Comparison of ENCODE assay signal across 12 cellular contexts in genomic region chr12:114476159-114476558, GRCh38.
DNase-seq lines count a peak whose midpoint lies in the region; FAIRE-seq and TF ChIP-seq lines count a peak whose summit lies in the region.
"Had no signal": no experiment of that assay in that cellular context is flagged by ENCODE, and none has a peak within 500 bp of the region (broad histone marks: within the 10 kb centered on the region; RNA-seq: fewer than 3 reads in every experiment).

No MANE protein-coding gene starts in this region.

- WGBS in H1 (ENCODE audit: extremely low coverage in 1 of 2, insufficient coverage in 1 of 2, insufficient read length in 1 of 2, insufficient replicate concordance in 2 of 2, low coverage in 1 of 2, low lambda C conversion rate in 2 of 2, missing lambda C conversion rate in 1 of 2), 2 experiments = 53% methylated on average over 2 of the region's 2 CpGs; no CpG with 5 or more reads in 1 of the 2 experiments

- H3K9ac ChIP-seq in H1 (replicated peaks in 1 of 4; ENCODE audit: extremely low read depth in 1 of 4, low read depth in 3 of 4, low read length in 3 of 4) (no peak overlapping the region), neural progenitor cell (no peak overlapping the region)

- H3K27me3 Mint-ChIP-seq in neural progenitor cell (ENCODE audit: insufficient read depth, low read depth) = peaks cover 47% of the 10 kb centered on the region
- peaks cover 41% of the 10 kb centered on the region for H3K27me3 Mint-ChIP-seq in activated CD4-positive, alpha-beta T cell treated with anti-CD3 and anti-CD28 coated beads, Interleukin-2, amount 10 ng/mL, durations not matched to agents 7 days and 5 days

- no peak overlapping the region for H3K4me2 ChIP-seq in H1 (ENCODE audit: insufficient read depth in 1 of 2, low read depth in 2 of 2, low read length in 2 of 2)
- H3K4me2 ChIP-seq in neural progenitor cell = no peak overlapping the region

- TF ChIP-seq EP300 in H1 (IDR thresholded peaks at IDR 0.05; ENCODE audit: borderline replicate concordance in 1 of 2, low read depth in 2 of 2, low read length in 2 of 2) = no peak

- H3K4me1 ChIP-seq in H1 (replicated peaks in 1 of 4; ENCODE audit: control insufficient read depth in 3 of 4, insufficient read depth in 4 of 4, low read length in 3 of 4) (peaks cover 0 to 9% (median 0%) of the 10 kb centered on the region in 4 experiments; a peak in 2 of 7 replicates), neural progenitor cell (peaks cover 14% of the 10 kb centered on the region)

- no peaks in the 10 kb centered on the region for H3K9me3 ChIP-seq in H1 (ENCODE audit: insufficient read depth in 2 of 2, low read depth in 1 of 2, low read length in 1 of 2)
- H3K9me3 ChIP-seq in neural progenitor cell (ENCODE audit: low read depth) = no peaks in the 10 kb centered on the region
- H3K9me3 ChIP-seq: pancreas had no signal

- H4K20me1 ChIP-seq in H1 (replicated peaks in 1 of 2; ENCODE audit: control insufficient read depth in 1 of 2, insufficient read depth in 2 of 2, low read length in 2 of 2) (no peaks in the 10 kb centered on the region), neural progenitor cell (ENCODE audit: low read depth) (peaks cover 32% of the 10 kb centered on the region)

- peaks cover 6% of the 10 kb centered on the region; the same call in 1 of the 2 replicates for H3K23me2 ChIP-seq in H1 (ENCODE audit: low read depth, low read length)

- no peak overlapping the region for H2BK20ac ChIP-seq in H1 (ENCODE audit: low read length)

- no peak overlapping the region for H2BK120ac ChIP-seq in H1 (replicated peaks; ENCODE audit: low read depth, low read length)

- H3K79me2 ChIP-seq in H1 (ENCODE audit: control insufficient read depth in 1 of 2, insufficient read depth in 2 of 2, low read length in 2 of 2) (no peaks in the 10 kb centered on the region), neural progenitor cell (ENCODE audit: low read depth) (no peaks in the 10 kb centered on the region)

- H2AK5ac ChIP-seq in H1 (ENCODE audit: low read depth, low read length) = no peak overlapping the region

- H3K36me3 Mint-ChIP-seq in neural progenitor cell = no peaks in the 10 kb centered on the region
- no peaks in the 10 kb centered on the region for H3K36me3 Mint-ChIP-seq in activated CD4-positive, alpha-beta T cell treated with anti-CD3 and anti-CD28 coated beads, Interleukin-2, amount 10 ng/mL, durations not matched to agents 7 days and 5 days (ENCODE audit: low read depth)

- no peak overlapping the region for H4K91ac ChIP-seq in H1 (replicated peaks; ENCODE audit: insufficient read length, low read length)

- no peak for TF ChIP-seq POLR2A in H1 (IDR thresholded peaks at IDR 0.05; ENCODE audit: control extremely low read depth in 1 of 2, low read depth in 2 of 2, low read length in 2 of 2)

- no peak overlapping the region for H3K4ac ChIP-seq in H1 (replicated peaks; ENCODE audit: insufficient read length, low read depth, low read length)

- TF ChIP-seq CTCF in H1 (IDR thresholded peaks at IDR 0.05; ENCODE audit: control extremely low read depth in 1 of 3, insufficient read depth in 1 of 3, low read depth in 1 of 3, low read length in 3 of 3) (peak in 2 of 3 experiments; percentile 50 to 79; a peak in 3 of 4 replicates), neural progenitor cell (IDR thresholded peaks at IDR 0.05) (peak; percentile 48)

- H3K36me3 ChIP-seq in H1 (ENCODE audit: control insufficient read depth in 2 of 4, insufficient read depth in 4 of 4, low read length in 3 of 4) = no peaks in the 10 kb centered on the region
- H3K36me3 ChIP-seq in neural progenitor cell = no peaks in the 10 kb centered on the region
- H3K36me3 ChIP-seq: pancreas had no signal

- H3K79me1 ChIP-seq in H1 (ENCODE audit: low read depth, low read length) = no peaks in the 10 kb centered on the region

- no peak overlapping the region for H3K23ac ChIP-seq in H1 (ENCODE audit: insufficient read length)

- H3K4me3 ChIP-seq in H1 (ENCODE audit: extremely low read depth in 1 of 4, insufficient read depth in 2 of 4, low read depth in 3 of 4, low read length in 4 of 4) (no peak overlapping the region), neural progenitor cell (no peak overlapping the region)
- H3K4me3 ChIP-seq: pancreas had no signal

- no peak overlapping the region for H3K14ac ChIP-seq in H1 (ENCODE audit: insufficient read length)

- H3K4me1 Mint-ChIP-seq in neural progenitor cell = peaks cover 2% of the 10 kb centered on the region
- H3K4me1 Mint-ChIP-seq in activated CD4-positive, alpha-beta T cell treated with anti-CD3 and anti-CD28 coated beads, Interleukin-2, amount 10 ng/mL, durations not matched to agents 7 days and 5 days = peaks cover 2% of the 10 kb centered on the region

- POLR2A ChIA-PET in H1 (lab: Charles Lee; ENCODE audit: partially characterized antibody) = no interaction called here
- POLR2A ChIA-PET in activated CD4-positive, alpha-beta T cell treated with anti-CD3 and anti-CD28 coated beads, Interleukin-2, amount 10 ng/mL, durations not matched to agents 7 days and 5 days (lab: Charles Lee) = no interaction called here

- H3K27ac ChIP-seq in H1 (ENCODE audit: low read depth, low read length) (no peak overlapping the region), neural progenitor cell (no peak overlapping the region)
- H3K27ac ChIP-seq: pancreas had no signal

- no peak overlapping the region for H3K27ac Mint-ChIP-seq in neural progenitor cell
- H3K27ac Mint-ChIP-seq in activated CD4-positive, alpha-beta T cell treated with anti-CD3 and anti-CD28 coated beads, Interleukin-2, amount 10 ng/mL, durations not matched to agents 7 days and 5 days = no peak overlapping the region
- H3K27ac Mint-ChIP-seq: effector memory CD8-positive, alpha-beta T cell; IgD-negative memory B cell had no signal

- H3K18ac ChIP-seq in H1 (ENCODE audit: extremely low read depth, low read length) = no peak overlapping the region

- H2BK12ac ChIP-seq in H1 (ENCODE audit: low read depth, low read length) = no peak overlapping the region

- H3K27me3 ChIP-seq in H1 (replicated peaks in 1 of 4; ENCODE audit: control insufficient read depth in 3 of 4, extremely low read depth in 1 of 4, insufficient read depth in 3 of 4, low read length in 3 of 4) (peaks cover 21 to 45% (median 40%) of the 10 kb centered on the region in 4 experiments), neural progenitor cell (peaks cover 99% of the 10 kb centered on the region)

- H3K4me3 Mint-ChIP-seq in neural progenitor cell = no peak overlapping the region
- no peak overlapping the region for H3K4me3 Mint-ChIP-seq in activated CD4-positive, alpha-beta T cell treated with anti-CD3 and anti-CD28 coated beads, Interleukin-2, amount 10 ng/mL, durations not matched to agents 7 days and 5 days
- H3K4me3 Mint-ChIP-seq: effector memory CD8-positive, alpha-beta T cell; IgD-negative memory B cell had no signal

- no peaks in the 10 kb centered on the region for H3F3A ChIP-seq in neural progenitor cell (ENCODE audit: low read depth)

- no peak overlapping the region for H2BK5ac ChIP-seq in H1 (ENCODE audit: low read depth, low read length)

- peak; percentile 62 for FAIRE-seq in H1 (lab: Jason Lieb, UNC)
- FAIRE-seq: pancreas had no signal

- CTCF ChIA-PET in H1 (lab: Charles Lee; ENCODE audit: partially characterized antibody) = interaction anchor here (0.7 to 3.5 kb wide), 24 partner anchors 11 to 510 kb away, joined by 3 to 26 read pairs (median 3); partner anchors contain the start of gene RBM19
- CTCF ChIA-PET in activated CD4-positive, alpha-beta T cell treated with anti-CD3 and anti-CD28 coated beads, Interleukin-2, amount 10 ng/mL, durations not matched to agents 7 days and 5 days (lab: Charles Lee) = interaction anchor here (1.0 kb wide), 1 partner anchor 67 kb away, joined by 3 read pairs; no protein-coding TSS in a partner anchor

- no peak overlapping the region for H3K56ac ChIP-seq in H1 (replicated peaks; ENCODE audit: insufficient read length, low read depth, low read length)

- TF ChIP-seq RAD21 in H1 (IDR thresholded peaks at IDR 0.05 in 1 of 2, conservative IDR thresholded peaks at IDR 0.05 in 1 of 2; ENCODE audit: low read depth in 2 of 2, low read length in 2 of 2) = peak; percentile 68 to 73

- H4K5ac ChIP-seq in H1 (ENCODE audit: insufficient read length, low read depth, low read length) = no peak overlapping the region

- DNase-seq in ELR (ENCODE audit: low read depth) (peak; percentile 67), NCI-H510A treated with DMSO at 0.1 percent for 48 hours (lab: John Stamatoyannopoulos, UW) (peak; percentile 65), H1 (ENCODE audit: low read depth in 1 of 2, low spot score in 2 of 2) (no peak), neural progenitor cell (ENCODE audit: low spot score) (peak; percentile 37)
- DNase-seq in activated CD4-positive, alpha-beta T cell treated with anti-CD3 and anti-CD28 coated beads, Interleukin-2, amount 10 ng/mL, durations not matched to agents 7 days and 5 days = no peak
- no peak for DNase-seq in activated CD8-positive, alpha-beta memory T cell treated with anti-CD3 and anti-CD28 coated beads for 24 hours
- DNase-seq in stimulated activated CD4-positive, alpha-beta T cell treated with anti-CD3 and anti-CD28 coated beads, Interleukin-15, amount 100 ng/mL, for 24 hours = no peak
- DNase-seq in stimulated activated CD4-positive, alpha-beta T cell treated with anti-CD3 and anti-CD28 coated beads, Interleukin-2, amount 100 ng/mL, for 24 hours = no peak
- DNase-seq: activated CD4-positive, alpha-beta T cell treated with anti-CD3 and anti-CD28 coated beads for 48 hours; effector memory CD8-positive, alpha-beta T cell; pancreas had no signal

- H2BK15ac ChIP-seq in H1 (ENCODE audit: low read length) = no peak overlapping the region

- no peak overlapping the region for H2AFZ ChIP-seq in H1 (ENCODE audit: low read length)
- H2AFZ ChIP-seq in neural progenitor cell (replicated peaks) = no peak overlapping the region

- no peaks in the 10 kb centered on the region for H3K9me3 Mint-ChIP-seq in neural progenitor cell
- no peaks in the 10 kb centered on the region for H3K9me3 Mint-ChIP-seq in activated CD4-positive, alpha-beta T cell treated with anti-CD3 and anti-CD28 coated beads, Interleukin-2, amount 10 ng/mL, durations not matched to agents 7 days and 5 days

- H4K8ac ChIP-seq in H1 (ENCODE audit: extremely low read depth, insufficient read depth, low read length) = no peak overlapping the region

TF ChIP-seq in H1, 55 proteins besides CTCF, POLR2A, EP300 and RAD21:
- TF ChIP-seq FOSL1 (IDR thresholded peaks at IDR 0.05; ENCODE audit: insufficient read depth, low read depth, low read length) (no peak), POU5F1 (IDR thresholded peaks at IDR 0.05; ENCODE audit: low read depth, low read length) (no peak), BCL11A (IDR thresholded peaks at IDR 0.05; ENCODE audit: low read depth in 2 of 2, low read length in 2 of 2) (no peak)

Comparison
In these comparisons a context has a peak if more than half of its experiments do, and no peak if none do; other contexts are left out.
1. DNase-seq: peak in ELR (single experiment), NCI-H510A treated with DMSO at 0.1 percent for 48 hours (single experiment) and neural progenitor cell (single experiment); none in H1 (0 of 2), activated CD4-positive, alpha-beta T cell treated with anti-CD3 and anti-CD28 coated beads, Interleukin-2, amount 10 ng/mL, durations not matched to agents 7 days and 5 days (single experiment), activated CD8-positive, alpha-beta memory T cell treated with anti-CD3 and anti-CD28 coated beads for 24 hours (single experiment), stimulated activated CD4-positive, alpha-beta T cell treated with anti-CD3 and anti-CD28 coated beads, Interleukin-15, amount 100 ng/mL, for 24 hours (single experiment) and stimulated activated CD4-positive, alpha-beta T cell treated with anti-CD3 and anti-CD28 coated beads, Interleukin-2, amount 100 ng/mL, for 24 hours (0 of 2).